ENCODE assay signal across 11 cellular contexts in the genomic region with DNA sequence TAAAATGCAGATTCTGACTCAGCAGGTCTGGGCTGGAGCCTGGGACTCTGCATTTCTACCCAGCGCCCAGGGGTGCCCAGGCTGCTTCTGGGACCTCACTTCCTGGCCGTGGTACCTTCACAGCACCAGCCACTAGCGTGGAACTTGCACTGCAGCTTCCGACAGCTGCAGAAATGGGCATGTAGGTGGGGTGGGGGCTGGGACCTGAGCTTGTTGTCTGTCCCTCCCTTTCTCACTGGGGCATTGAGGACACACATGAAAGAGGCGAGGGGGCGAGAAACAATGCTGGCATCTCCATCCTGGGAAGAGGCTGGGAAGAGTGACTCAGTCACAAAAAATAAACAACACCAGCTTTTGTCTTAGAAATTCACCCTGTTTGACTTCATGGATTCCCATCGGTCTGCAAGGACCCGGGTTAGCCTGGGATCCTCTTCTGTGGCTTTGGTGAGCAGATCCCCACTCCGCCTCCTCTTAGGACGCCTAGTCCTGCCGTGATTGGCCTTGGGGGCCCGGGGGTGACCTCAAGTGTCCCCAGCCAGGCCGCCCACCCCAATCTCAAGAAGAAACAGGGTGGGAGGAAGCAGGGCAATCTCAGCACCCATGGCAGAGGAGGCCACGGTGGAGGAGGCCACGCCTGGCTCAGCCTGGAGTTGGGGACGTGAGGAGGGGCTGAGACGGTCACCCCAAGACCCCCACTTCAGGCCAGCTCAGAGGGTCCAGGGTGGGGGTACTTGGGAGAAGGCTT. TPM values are rescaled to one million over a fixed set of nuclear protein-coding genes. Genes with fewer than 3 reads are reported as not detected.
DNase-seq lines count a peak whose midpoint lies in the region; ATAC-seq and TF ChIP-seq lines count a peak whose summit lies in the region.
"Had no signal": no experiment of that assay in that cellular context is flagged by ENCODE, and none has a peak within 500 bp of the region (broad histone marks: within the 10 kb centered on the region; RNA-seq: fewer than 3 reads in every experiment).

No MANE protein-coding gene starts in this region.

- TF ChIP-seq CTCF in lower lobe of right lung (IDR thresholded peaks at IDR 0.05) (no peak), tibial artery (IDR thresholded peaks at IDR 0.05) (no peak)

- no peaks in the 10 kb centered on the region for H3K27me3 ChIP-seq in lower lobe of right lung (ENCODE audit: low read depth)
- no peaks in the 10 kb centered on the region for H3K27me3 ChIP-seq in tibial artery

- intact Hi-C loops in lower lobe of right lung (cut with DNase I), result no loop called here
- intact Hi-C loops in tibial artery (cut with DNase I; ENCODE audit: low total_unique reads), result loop anchor here (2.0 kb wide), 1 partner anchor 47 kb away; no protein-coding TSS in a partner anchor

- H3K36me3 ChIP-seq in lower lobe of right lung, result no peaks in the 10 kb centered on the region
- no peaks in the 10 kb centered on the region for H3K36me3 ChIP-seq in tibial artery

- CTCF ChIA-PET in HEK293T (lab: Yijun Ruan, JAX), result interaction anchor here (1.0 kb wide), 1 partner anchor 8 kb away, joined by 3 read pairs; no protein-coding TSS in a partner anchor

- H3K4me3 ChIP-seq in lower lobe of right lung (no peak overlapping the region), tibial artery (no peak overlapping the region)
- H3K4me3 ChIP-seq: K562 had no signal

- H3K27ac ChIP-seq in lower lobe of right lung, result peak overlapping the region; percentile 86
- H3K27ac ChIP-seq in tibial artery, result peak overlapping the region; percentile 96 to 99

- H3K9me3 ChIP-seq in lower lobe of right lung (no peaks in the 10 kb centered on the region), tibial artery (no peaks in the 10 kb centered on the region)

- ATAC-seq in lower lobe of right lung (peak in 1 of 2 donors; percentile 5), GM19328 (IDR thresholded peaks at IDR 0.05; ENCODE audit: unreplicated experiment) (no peak)
- ATAC-seq: K562 had no signal

- peak; percentile 70 for DNase-seq in HT1080 (ENCODE audit: low read depth)
- peak; percentile 15 for DNase-seq in dedifferentiated amniotic fluid mesenchymal stem cell (ENCODE audit: extremely low spot score)
- DNase-seq in lower lobe of right lung, result no peak
- DNase-seq in tibial artery, result peak in 1 of 2 donors; percentile 67
- no peak for DNase-seq in HEK293T (ENCODE audit: extremely low spot score)
- no peak for DNase-seq in KG1 (lab: John Stamatoyannopoulos, UW)
- DNase-seq in RKO (ENCODE audit: low spot score), result no peak
- DNase-seq: activated CD4-positive, alpha-beta memory T cell treated with anti-CD3 and anti-CD28 coated beads for 36 hours; midbrain had no signal

- POLR2A ChIA-PET in HEK293T (lab: Yijun Ruan, JAX), result interaction anchor here (1.1 kb wide), 1 partner anchor 23 kb away, joined by 3 read pairs; no protein-coding TSS in a partner anchor

- H3K4me1 ChIP-seq in lower lobe of right lung, result peaks cover 38% of the 10 kb centered on the region
- peaks cover 5 to 61% (median 54%) of the 10 kb centered on the region in 4 donors for H3K4me1 ChIP-seq in tibial artery

TF ChIP-seq in HEK293T, 16 proteins besides CTCF, POLR2A, EP300 and RAD21:
- no peak for TF ChIP-seq LEF1 (IDR thresholded peaks at IDR 0.05; ENCODE audit: borderline replicate concordance)
- no peak for TF ChIP-seq FOXK2 (IDR thresholded peaks at IDR 0.05)
- TF ChIP-seq TARDBP (IDR thresholded peaks at IDR 0.05), result no peak
- TF ChIP-seq SP1 (IDR thresholded peaks at IDR 0.05), result no peak
- no peak for TF ChIP-seq HDGF (IDR thresholded peaks at IDR 0.05; ENCODE audit: borderline replicate concordance)
- TF ChIP-seq NFRKB (IDR thresholded peaks at IDR 0.05), result no peak
- no peak for TF ChIP-seq ELF4 (IDR thresholded peaks at IDR 0.05)
- TF ChIP-seq FOXM1 (IDR thresholded peaks at IDR 0.05; ENCODE audit: borderline replicate concordance), result no peak
- no peak for TF ChIP-seq L3MBTL2 (conservative IDR thresholded peaks at IDR 0.05)
- TF ChIP-seq, protein P1, sequence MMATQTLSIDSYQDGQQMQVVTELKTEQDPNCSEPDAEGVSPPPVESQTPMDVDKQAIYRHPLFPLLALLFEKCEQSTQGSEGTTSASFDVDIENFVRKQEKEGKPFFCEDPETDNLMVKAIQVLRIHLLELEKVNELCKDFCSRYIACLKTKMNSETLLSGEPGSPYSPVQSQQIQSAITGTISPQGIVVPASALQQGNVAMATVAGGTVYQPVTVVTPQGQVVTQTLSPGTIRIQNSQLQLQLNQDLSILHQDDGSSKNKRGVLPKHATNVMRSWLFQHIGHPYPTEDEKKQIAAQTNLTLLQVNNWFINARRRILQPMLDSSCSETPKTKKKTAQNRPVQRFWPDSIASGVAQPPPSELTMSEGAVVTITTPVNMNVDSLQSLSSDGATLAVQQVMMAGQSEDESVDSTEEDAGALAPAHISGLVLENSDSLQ (IDR thresholded peaks at IDR 0.05), result no peak
- no peak for TF ChIP-seq SUZ12 (IDR thresholded peaks at IDR 0.05)
- TF ChIP-seq ZNF384 (IDR thresholded peaks at IDR 0.05), result no peak

RNA-seq across cellular contexts. Expression of a gene that starts 29.9 kb away (rescaled TPM):
- 19.4 and 36.5 TPM in 2 replicates for total RNA-seq in HT1080 (2014; rRNA removed; shearing (Covaris generic))
- polyA plus RNA-seq in HT1080 (2015; cell fraction: cytosol; rRNA removed), result 39.6 and 39.7 TPM in 2 replicates
- polyA plus RNA-seq in HT1080 (2015; cell fraction: nucleus; rRNA removed), result 152 and 170 TPM in 2 replicates
- 29.1 TPM for total RNA-seq in lower lobe of right lung

Comparison
In these comparisons a context has a peak if more than half of its experiments do, and no peak if none do; other contexts are left out.
1. DNase-seq: peak in HT1080 (single experiment) and dedifferentiated amniotic fluid mesenchymal stem cell (single experiment); none in lower lobe of right lung (single experiment), HEK293T (single experiment), KG1 (single experiment) and RKO (single experiment).